18 cellular contexts compared by ENCODE assay signal in genomic region chr15:88252441-88252840, GRCh38. TPM values are rescaled to one million over a fixed set of nuclear protein-coding genes. Genes with fewer than 3 reads are reported as not detected.
A peak's percentile ranks its signal among the peaks of the same experiment; 100 is the strongest.
DNase-seq lines count a peak whose midpoint lies in the region; ATAC-seq and TF ChIP-seq lines count a peak whose summit lies in the region.
"Had no signal": no experiment of that assay in that cellular context is flagged by ENCODE, and none has a peak within 500 bp of the region (broad histone marks: within the 10 kb centered on the region; RNA-seq: fewer than 3 reads in every experiment).

No MANE protein-coding gene starts in this region.

- H3K4ac ChIP-seq in neuronal stem cell (ENCODE audit: low read length), result no peak overlapping the region

- DNase-seq in ascending aorta (ENCODE audit: low spot score in 2 of 2) (no peak), neuronal stem cell (ENCODE audit: low spot score) (no peak), tibial artery (no peak), NCI-H82 treated with DMSO at 0.1 percent for 48 hours (lab: John Stamatoyannopoulos, UW; ENCODE audit: unreplicated experiment) (no peak), right atrium auricular region (ENCODE audit: low spot score) (no peak)
- DNase-seq: CD4-positive, alpha-beta memory T cell; DMS153; DMS79; GDM1; GOT3; H7; HFFc6 had no signal

- no peak for TF ChIP-seq CTCF in ascending aorta (IDR thresholded peaks at IDR 0.05)
- TF ChIP-seq CTCF in tibial artery (IDR thresholded peaks at IDR 0.05), result no peak
- TF ChIP-seq CTCF in right atrium auricular region (IDR thresholded peaks at IDR 0.05), result no peak

- ATAC-seq in HG03175 (IDR thresholded peaks at IDR 0.05; ENCODE audit: unreplicated experiment), result no peak
- ATAC-seq: HCT116 had no signal

- H2BK5ac ChIP-seq in neuronal stem cell (ENCODE audit: low read length), result no peak overlapping the region

- H3K4me3 ChIP-seq in ascending aorta, result no peak overlapping the region
- H3K4me3 ChIP-seq in neuronal stem cell (ENCODE audit: low read length in 2 of 2), result no peak overlapping the region
- H3K4me3 ChIP-seq in tibial artery, result peak overlapping the region in 1 of 2 donors; percentile 84
- H3K4me3 ChIP-seq in right atrium auricular region, result no peak overlapping the region
- H3K4me3 ChIP-seq: BLaER1 had no signal

- H2AFZ ChIP-seq in neuronal stem cell (ENCODE audit: low read length), result no peak overlapping the region

- H3K27ac ChIP-seq in ascending aorta (peak overlapping the region; percentile 83 to 86), cingulate gyrus (ENCODE audit: low read depth, low read length) (peak overlapping the region; percentile 8), neuronal stem cell (replicated peaks; ENCODE audit: low read length) (no peak overlapping the region), tibial artery (peak overlapping the region; percentile 92 to 93), right atrium auricular region (no peak overlapping the region)
- H3K27ac ChIP-seq: BLaER1 had no signal

- H3K9me3 ChIP-seq in ascending aorta, result no peaks in the 10 kb centered on the region
- no peaks in the 10 kb centered on the region for H3K9me3 ChIP-seq in neuronal stem cell (replicated peaks in 1 of 2; ENCODE audit: control insufficient read depth in 2 of 2, insufficient read depth in 1 of 2, low read depth in 1 of 2, low read length in 2 of 2)
- H3K9me3 ChIP-seq in tibial artery, result no peaks in the 10 kb centered on the region
- H3K9me3 ChIP-seq in right atrium auricular region, result no peaks in the 10 kb centered on the region
- H3K9me3 ChIP-seq: BLaER1 had no signal

- no peak overlapping the region for H2BK15ac ChIP-seq in neuronal stem cell (ENCODE audit: low read length)

- H2BK12ac ChIP-seq in neuronal stem cell (ENCODE audit: low read length), result no peak overlapping the region

- H4K91ac ChIP-seq in neuronal stem cell (ENCODE audit: low read depth, low read length, poor library complexity), result no peak overlapping the region

- no peaks in the 10 kb centered on the region for H3K36me3 ChIP-seq in ascending aorta
- no peaks in the 10 kb centered on the region for H3K36me3 ChIP-seq in neuronal stem cell (replicated peaks in 1 of 2; ENCODE audit: control insufficient read depth in 2 of 2, insufficient read depth in 2 of 2, low read length in 2 of 2)
- no peaks in the 10 kb centered on the region for H3K36me3 ChIP-seq in tibial artery
- no peaks in the 10 kb centered on the region for H3K36me3 ChIP-seq in right atrium auricular region
- H3K36me3 ChIP-seq: BLaER1 had no signal

- H3K4me1 ChIP-seq in ascending aorta (peaks cover 25 to 45% of the 10 kb centered on the region in 2 donors), neuronal stem cell (ENCODE audit: control insufficient read depth in 2 of 2, insufficient read depth in 1 of 2, low read depth in 1 of 2, low read length in 2 of 2) (peaks cover 4 to 9% of the 10 kb centered on the region in 2 donors), tibial artery (peaks cover 0 to 74% (median 59%) of the 10 kb centered on the region in 4 donors), right atrium auricular region (peaks cover 0 to 28% of the 10 kb centered on the region in 2 donors)

- peak overlapping the region; percentile 13 for H3K18ac ChIP-seq in neuronal stem cell (ENCODE audit: low read length)

- H3K4me2 ChIP-seq in neuronal stem cell (ENCODE audit: insufficient read depth, low read length, poor library complexity, severe bottlenecking), result no peak overlapping the region
- H3K4me2 ChIP-seq: BLaER1 had no signal

- H3K9ac ChIP-seq in neuronal stem cell (ENCODE audit: low read depth, low read length, poor library complexity), result no peak overlapping the region
- H3K9ac ChIP-seq: BLaER1 had no signal

- H3K14ac ChIP-seq in neuronal stem cell (ENCODE audit: low read length), result no peak overlapping the region

- H3K27me3 ChIP-seq in ascending aorta, result no peaks in the 10 kb centered on the region
- H3K27me3 ChIP-seq in neuronal stem cell (ENCODE audit: control insufficient read depth in 3 of 3, insufficient read depth in 3 of 3, low read depth in 1 of 3, low read length in 3 of 3), result peaks cover 5 to 40% (median 24%) of the 10 kb centered on the region in 3 experiments
- H3K27me3 ChIP-seq in tibial artery, result no peaks in the 10 kb centered on the region
- H3K27me3 ChIP-seq in right atrium auricular region, result peaks cover 0 to 2% of the 10 kb centered on the region in 2 donors

- intact Hi-C loops in ascending aorta (cut with DNase I), result loop anchor here (10.0 kb wide), 1 partner anchor 778 kb away; no protein-coding TSS in a partner anchor
- intact Hi-C loops in tibial artery (cut with DNase I; ENCODE audit: low total_unique reads), result no loop called here

- no peaks in the 10 kb centered on the region for H3K79me1 ChIP-seq in neuronal stem cell (ENCODE audit: low read depth, low read length)

- no CpG with 5 or more reads among the region's 7 CpGs for WGBS in neuronal stem cell (ENCODE audit: extremely low coverage in 2 of 2, insufficient read length in 2 of 2, insufficient replicate concordance in 1 of 2), 2 donors

- no peak overlapping the region for H4K8ac ChIP-seq in neuronal stem cell (ENCODE audit: low read depth, low read length)

- no peak overlapping the region for H2BK120ac ChIP-seq in neuronal stem cell (ENCODE audit: low read depth, low read length)

- H3K23ac ChIP-seq in neuronal stem cell (ENCODE audit: low read depth, low read length, poor library complexity), result peak overlapping the region; percentile 13

- peak overlapping the region; percentile 76 for H2AK5ac ChIP-seq in neuronal stem cell (ENCODE audit: low read depth, low read length)

RNA-seq across cellular contexts. Expression of gene NTRK3, which starts 4.1 kb away (rescaled TPM):
- total RNA-seq in ascending aorta, result 52.7 TPM
- polyA plus RNA-seq in neuronal stem cell (2013, experiment 1 of 2), result 7.7 TPM
- polyA plus RNA-seq in neuronal stem cell (2013, experiment 2 of 2), result 7.6 TPM
- total RNA-seq in right atrium auricular region, result 1 to 10 TPM; 1.5 to 4.5 TPM
- total RNA-seq: A172 had no signal
- polyA plus RNA-seq: CD14-positive monocyte; CD4-positive, alpha-beta memory T cell had no signal

Comparison
In these comparisons a context has a peak if more than half of its experiments do, and no peak if none do; other contexts are left out.
1. H3K27ac ChIP-seq: peak in ascending aorta (2 of 2), cingulate gyrus (single experiment) and tibial artery (2 of 2); none in neuronal stem cell (single experiment) and right atrium auricular region (0 of 2).